In genomic region chr15:44710236-44711088, GRCh38 we compare ENCODE assay signal across 8 cellular contexts. TPM values are rescaled to one million over a fixed set of nuclear protein-coding genes. Genes with fewer than 3 reads are reported as not detected.
DNase-seq lines count a peak whose midpoint lies in the region; ATAC-seq, FAIRE-seq and TF ChIP-seq lines count a peak whose summit lies in the region.

No MANE protein-coding gene starts in this region.

- no peaks in the 10 kb centered on the region for H3K27me3 Mint-ChIP-seq in CD4-positive, alpha-beta memory T cell

- peak; percentile 41 to 59 (median 51) for DNase-seq in CD4-positive, alpha-beta memory T cell
- peak; percentile 65 for DNase-seq in GM23248
- no peak for DNase-seq in RWPE2 (ENCODE audit: low spot score)
- peak; percentile 59 for DNase-seq in choroid plexus epithelial cell (ENCODE audit: low read depth)
- peak; percentile 73 to 74 for DNase-seq in lung microvascular endothelial cell (ENCODE audit: low read depth in 2 of 2)
- peak in 1 of 2 donors; percentile 71 for DNase-seq in upper lobe of left lung
- DNase-seq in frontal cortex (ENCODE audit: low spot score in 2 of 2) = no peak
- no peak for DNase-seq in H4 (ENCODE audit: low spot score)

- H3K27ac ChIP-seq in CD4-positive, alpha-beta memory T cell (ENCODE audit: low read depth, low read length) = peak overlapping the region; percentile 99
- H3K27ac ChIP-seq in GM23248 (peak overlapping the region; percentile 96), RWPE2 (ENCODE audit: poor library complexity, severe bottlenecking) (peak overlapping the region; percentile 58), upper lobe of left lung (peak overlapping the region; percentile 99 to 100 (median 100))

- in situ Hi-C loops in GM23248 (cut with MboI) = no loop called here

- peak overlapping the region; percentile 79 to 94 for H3K4me3 ChIP-seq in CD4-positive, alpha-beta memory T cell (ENCODE audit: low read length in 2 of 2)
- peak overlapping the region; percentile 92 for H3K4me3 ChIP-seq in GM23248
- peak overlapping the region; percentile 89 for H3K4me3 ChIP-seq in RWPE2 (ENCODE audit: severe bottlenecking)
- peak overlapping the region; percentile 100 for H3K4me3 ChIP-seq in choroid plexus epithelial cell (ENCODE audit: low read depth, low read length)
- peak overlapping the region; percentile 61 to 87 (median 68) for H3K4me3 ChIP-seq in upper lobe of left lung

- peaks cover 52 to 58% of the 10 kb centered on the region in 2 donors for H3K36me3 Mint-ChIP-seq in CD4-positive, alpha-beta memory T cell

- no peaks in the 10 kb centered on the region for H3K9me3 ChIP-seq in CD4-positive, alpha-beta memory T cell (ENCODE audit: control insufficient read depth in 1 of 2, low read length in 2 of 2)
- H3K9me3 ChIP-seq in GM23248 (ENCODE audit: low read depth) = no peaks in the 10 kb centered on the region
- no peaks in the 10 kb centered on the region for H3K9me3 ChIP-seq in RWPE2 (ENCODE audit: severe bottlenecking)
- H3K9me3 ChIP-seq in upper lobe of left lung = no peaks in the 10 kb centered on the region

- POLR2A ChIA-PET in CD4-positive, alpha-beta memory T cell (lab: Charles Lee; ENCODE audit: partially characterized antibody) = interaction anchor here (0.6 to 39.7 kb wide), 33 partner anchors 13 to 877 kb away, joined by 3 to 5737 read pairs (median 5); partner anchors contain the start of genes CTDSPL2, EIF3J, GOLM2 and SORD

- H3K9me3 Mint-ChIP-seq in CD4-positive, alpha-beta memory T cell = peaks cover 0 to 17% (median under 1%) of the 10 kb centered on the region in 8 donors

- peaks cover 31% of the 10 kb centered on the region for H3K36me3 ChIP-seq in CD4-positive, alpha-beta memory T cell (ENCODE audit: insufficient read depth, low read length)
- H3K36me3 ChIP-seq in GM23248 (ENCODE audit: low read depth) (peaks cover 3% of the 10 kb centered on the region; the same call in 1 of the 2 replicates), RWPE2 (ENCODE audit: low read depth) (peaks cover 20% of the 10 kb centered on the region), upper lobe of left lung (peaks cover under 1 to 12% (median 4%) of the 10 kb centered on the region in 4 donors)

- H3K4me1 Mint-ChIP-seq in CD4-positive, alpha-beta memory T cell = peaks cover 24 to 64% (median 40%) of the 10 kb centered on the region in 4 donors

- ATAC-seq in RWPE2 (ENCODE audit: low read depth) = no peak
- ATAC-seq in upper lobe of left lung (ENCODE audit: low FRiP score in 2 of 2) = no peak

- H3K27me3 ChIP-seq in CD4-positive, alpha-beta memory T cell (ENCODE audit: insufficient read depth, low read length) = no peaks in the 10 kb centered on the region
- H3K27me3 ChIP-seq in GM23248 (replicated peaks; ENCODE audit: insufficient read depth) (no peaks in the 10 kb centered on the region), RWPE2 (ENCODE audit: insufficient read depth, poor library complexity, severe bottlenecking) (no peaks in the 10 kb centered on the region), upper lobe of left lung (no peaks in the 10 kb centered on the region)

- peak overlapping the region; percentile 78 for H3K4me2 ChIP-seq in GM23248 (ENCODE audit: unreplicated experiment)

- TF ChIP-seq EP300 in upper lobe of left lung (IDR thresholded peaks at IDR 0.05) = no peak

- no peaks in the 10 kb centered on the region for H3K9me2 ChIP-seq in GM23248 (ENCODE audit: insufficient read depth)

- H2AFZ ChIP-seq in GM23248 = peak overlapping the region; percentile 94

- TF ChIP-seq CTCF in RWPE2 (IDR thresholded peaks at IDR 0.05; ENCODE audit: poor library complexity, severe bottlenecking) (peak; percentile 86), choroid plexus epithelial cell (conservative IDR thresholded peaks at IDR 0.05; ENCODE audit: low read depth, low read length) (peak; percentile 62), upper lobe of left lung (IDR thresholded peaks at IDR 0.05) (peak in 4 of 6 experiments; percentile 5 to 9 (median 8))

- peak overlapping the region; percentile 90 to 100 (median 99) for H3K4me3 Mint-ChIP-seq in CD4-positive, alpha-beta memory T cell

- peaks cover 51% of the 10 kb centered on the region for H3K79me2 ChIP-seq in GM23248 (ENCODE audit: insufficient read depth)

- WGBS in GM23248 (ENCODE audit: low coverage in 1 of 2, low lambda C conversion rate in 2 of 2, missing lambda C conversion rate in 2 of 2), 2 experiments = 29 to 31% methylated on average over 11 of the region's 11 CpGs
- 13 to 22% methylated on average over 11 of the region's 11 CpGs for WGBS in upper lobe of left lung, 2 donors

- peak in 1 of 4 donors; percentile 47 for TF ChIP-seq POLR2A in upper lobe of left lung (IDR thresholded peaks at IDR 0.05)

- FAIRE-seq in frontal cortex (lab: Jason Lieb, UNC) = no peak

- CTCF ChIA-PET in CD4-positive, alpha-beta memory T cell (lab: Charles Lee; ENCODE audit: partially characterized antibody) = interaction anchor here (0.6 to 33.6 kb wide), 18 partner anchors 8 to 157 kb away, joined by 3 to 821 read pairs (median 6); partner anchors contain the start of genes SPG11 and TRIM69

- H3K4me1 ChIP-seq in CD4-positive, alpha-beta memory T cell (ENCODE audit: insufficient read depth, low read length) = peaks cover 28% of the 10 kb centered on the region
- H3K4me1 ChIP-seq in GM23248 (ENCODE audit: insufficient read depth) = peaks cover 16% of the 10 kb centered on the region
- H3K4me1 ChIP-seq in RWPE2 (ENCODE audit: insufficient read depth, poor library complexity, severe bottlenecking) = peaks cover 10% of the 10 kb centered on the region
- H3K4me1 ChIP-seq in upper lobe of left lung = peaks cover 21 to 47% (median 34%) of the 10 kb centered on the region in 4 donors

- H3F3A ChIP-seq in GM23248 (ENCODE audit: insufficient read depth) = peaks cover 12% of the 10 kb centered on the region; the same call in 1 of the 2 replicates

- H3K9ac ChIP-seq in GM23248 = peak overlapping the region; percentile 98

- intact Hi-C loops in CD4-positive, alpha-beta memory T cell (cut with micrococcal nuclease) = loop anchor here (1.0 to 2.0 kb wide), 6 partner anchors 9 to 47 kb away; partner anchors contain the start of genes SPG11 and TRIM69

- peak overlapping the region; percentile 100 for H3K27ac Mint-ChIP-seq in CD4-positive, alpha-beta memory T cell

- peaks cover 6% of the 10 kb centered on the region; the same call in 1 of the 2 replicates for H4K20me1 ChIP-seq in GM23248 (ENCODE audit: insufficient read depth)

RNA-seq across cellular contexts. Expression of gene PATL2, which starts 0.7 kb away (rescaled TPM):
- total RNA-seq in CD4-positive, alpha-beta memory T cell = 10 to 100 TPM; 62.1 to 62.8 TPM
- polyA plus RNA-seq in CD4-positive, alpha-beta memory T cell = 1 to 10 TPM; 5.7 to 7.5 TPM
- total RNA-seq in GM23248 (2014; rRNA removed; shearing (Covaris generic)) = not detected in 2 replicates
- 0.26 TPM in 1 of 2 replicates, not detected in the other for polyA plus RNA-seq in GM23248 (2016; fragmentation: Nextera tagmentation; extraction: Ambion mirVana)
- total RNA-seq in lung microvascular endothelial cell (under 0.01 TPM in 1 of 2 replicates, not detected in the other), upper lobe of left lung (10 to 100 TPM in 2 of 6 donors, 1 to 10 TPM in 4; 2.6 to 30.4 (median 7.8) TPM), frontal cortex (not detected)
- 0.12 and 0.77 TPM in 2 replicates for total RNA-seq in H4 (2014; rRNA removed; shearing (Covaris generic))

RNA-seq across cellular contexts. Expression of gene B2M, which starts 0.9 kb away (rescaled TPM):
- 1,000 to 10,000 TPM; 7,421 to 7,929 TPM for total RNA-seq in CD4-positive, alpha-beta memory T cell
- polyA plus RNA-seq in CD4-positive, alpha-beta memory T cell = over 10,000 TPM; 34,708 to 62,423 TPM
- total RNA-seq in GM23248 (2014; rRNA removed; shearing (Covaris generic)) = 1,965 and 2,442 TPM in 2 replicates
- 3,590 and 3,619 TPM in 2 replicates for polyA plus RNA-seq in GM23248 (2016; fragmentation: Nextera tagmentation; extraction: Ambion mirVana)
- total RNA-seq in lung microvascular endothelial cell (1,882 and 2,489 TPM in 2 replicates), upper lobe of left lung (1,000 to 10,000 TPM in 5 of 6 donors, 100 to 1,000 TPM in 1; 963 to 7,115 (median 3,598) TPM), frontal cortex (295 TPM)
- 5,194 and 5,459 TPM in 2 replicates for total RNA-seq in H4 (2014; rRNA removed; shearing (Covaris generic))

RNA-seq across cellular contexts. Expression of gene TRIM69, which starts 25.9 kb away (rescaled TPM):
- 10 to 100 TPM; 38.1 to 40.7 TPM for total RNA-seq in CD4-positive, alpha-beta memory T cell
- 10 to 100 TPM; 25.8 to 42.0 TPM for polyA plus RNA-seq in CD4-positive, alpha-beta memory T cell
- 9.2 and 9.7 TPM in 2 replicates for total RNA-seq in GM23248 (2014; rRNA removed; shearing (Covaris generic))
- 8.9 and 9.8 TPM in 2 replicates for polyA plus RNA-seq in GM23248 (2016; fragmentation: Nextera tagmentation; extraction: Ambion mirVana)
- total RNA-seq in lung microvascular endothelial cell (6.1 and 8.5 TPM in 2 replicates), upper lobe of left lung (10 to 100 TPM; 10.3 to 29.3 (median 18.3) TPM), frontal cortex (40.4 TPM)
- 21.0 and 24.7 TPM in 2 replicates for total RNA-seq in H4 (2014; rRNA removed; shearing (Covaris generic))

RNA-seq across cellular contexts. Expression of gene SPG11, which starts 47.0 kb away (rescaled TPM):
- 100 to 1,000 TPM; 112 to 121 TPM for total RNA-seq in CD4-positive, alpha-beta memory T cell
- polyA plus RNA-seq in CD4-positive, alpha-beta memory T cell = 10 to 100 TPM; 12.2 to 26.8 TPM
- 53.6 and 75.6 TPM in 2 replicates for total RNA-seq in GM23248 (2014; rRNA removed; shearing (Covaris generic))
- polyA plus RNA-seq in GM23248 (2016; fragmentation: Nextera tagmentation; extraction: Ambion mirVana) = 20.5 and 21.5 TPM in 2 replicates
- total RNA-seq in lung microvascular endothelial cell = 23.5 and 29.8 TPM in 2 replicates
- total RNA-seq in upper lobe of left lung = 100 to 1,000 TPM in 3 of 6 donors, 10 to 100 TPM in 3; 81.6 to 161 (median 97.4) TPM
- 73.0 TPM for total RNA-seq in frontal cortex
- total RNA-seq in H4 (2014; rRNA removed; shearing (Covaris generic)) = 21.6 and 30.1 TPM in 2 replicates

Comparison
In these comparisons a context has a peak if more than half of its experiments do, and no peak if none do; other contexts are left out.
1. DNase-seq: peak in CD4-positive, alpha-beta memory T cell (5 of 5), GM23248 (single experiment), choroid plexus epithelial cell (single experiment) and lung microvascular endothelial cell (2 of 2); none in RWPE2 (single experiment), frontal cortex (0 of 2) and H4 (single experiment).
2. CTCF ChIP-seq: peak in every context shown above with its lines; median percentile 86 in RWPE2; 62 in choroid plexus epithelial cell; 8 in upper lobe of left lung.
3. Peak in every context shown above with its lines, with median percentiles within 50 percentile points of each other: H3K27ac ChIP-seq and H3K4me3 ChIP-seq.